In the genomic region with DNA sequence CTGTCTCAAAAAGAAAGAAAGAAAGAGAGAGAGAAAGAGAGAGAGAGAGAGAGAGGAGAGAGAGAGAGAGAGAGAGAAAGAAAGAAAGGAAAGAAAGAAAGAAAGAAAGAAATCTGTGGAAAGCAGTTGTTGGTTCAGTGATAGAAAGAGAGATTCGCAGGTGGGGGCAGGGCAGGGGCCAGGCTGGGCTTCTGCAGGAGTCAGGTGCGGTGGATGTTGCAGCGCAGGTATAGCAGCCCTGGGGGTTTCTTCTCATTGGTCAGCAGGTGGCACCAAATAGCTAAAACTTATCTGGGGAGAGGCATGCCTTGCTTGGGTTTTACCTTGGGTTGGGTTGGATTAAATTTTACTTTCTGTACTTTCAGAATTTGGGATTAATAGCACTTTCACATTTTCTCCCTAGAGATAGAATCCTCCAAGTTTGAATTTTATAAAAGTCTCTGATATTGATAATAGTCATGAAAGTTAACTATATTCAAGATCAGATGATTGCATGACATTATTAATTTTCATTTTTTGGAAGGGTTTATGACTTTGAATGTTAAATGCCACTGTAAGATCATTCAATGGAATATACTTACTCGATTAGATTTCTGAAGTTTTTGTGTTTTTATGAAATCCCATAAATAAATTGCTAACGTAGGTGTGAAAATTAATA, we compare ENCODE assay signal across 8 cellular contexts.
A peak's percentile ranks its signal among the peaks of the same experiment; 100 is the strongest.
DNase-seq lines count a peak whose midpoint lies in the region; ATAC-seq and TF ChIP-seq lines count a peak whose summit lies in the region.

No MANE protein-coding gene starts in this region.

- intact Hi-C loops in heart right ventricle (cut with DNase I) (loop anchor here in 9 of 10 donors (2.0 to 10.0 kb wide), 12 partner anchors 95 to 318 kb away; no protein-coding TSS in a partner anchor), spleen (cut with DNase I; ENCODE audit: low total_unique reads) (loop anchor here (10.0 kb wide), 1 partner anchor 132 kb away; no protein-coding TSS in a partner anchor)

- H3K4me1 ChIP-seq in heart right ventricle (peaks cover 21 to 99% (median 95%) of the 10 kb centered on the region in 9 donors), spleen (peaks cover 0 to 39% (median 26%) of the 10 kb centered on the region in 6 donors)

- ATAC-seq in GM21786 (IDR thresholded peaks at IDR 0.05; ENCODE audit: unreplicated experiment): peak; percentile 67
- ATAC-seq in heart right ventricle: peak in 6 of 8 donors; percentile 28 to 55 (median 46)

- H3K27ac ChIP-seq in heart right ventricle: peak overlapping the region in 5 of 10 donors; percentile 70 to 86 (median 76)
- peak overlapping the region in 2 of 8 donors; percentile 3 to 9 for H3K27ac ChIP-seq in spleen

- H3K27me3 ChIP-seq in heart right ventricle: no peaks in the 10 kb centered on the region
- H3K27me3 ChIP-seq in spleen (replicated peaks in 1 of 7): no peaks in the 10 kb centered on the region

- H3K9me3 ChIP-seq in heart right ventricle (no peaks in the 10 kb centered on the region), spleen (no peaks in the 10 kb centered on the region)

- DNase-seq in EL (peak; percentile 63), LHCN-M2 (ENCODE audit: low read depth) (peak; percentile 56), RKO (ENCODE audit: low spot score) (peak; percentile 46), heart right ventricle (peak in 1 of 2 donors; percentile 57), spleen (peak; percentile 80), hippocampal formation (lab: John Stamatoyannopoulos, UW) (no peak)
- DNase-seq in activated T-helper 9 cell treated with anti-CD3 and anti-CD28 coated beads, Interleukin-2, amount 50 U/mL, for 16 hours (ENCODE audit: low read depth): peak; percentile 34

- H3K36me3 ChIP-seq in heart right ventricle (peaks cover 0 to 40% (median 10%) of the 10 kb centered on the region in 9 donors), spleen (peaks cover 0 to 18% (median 0%) of the 10 kb centered on the region in 6 donors)

- 41 to 45% methylated on average over 5 of the region's 5 CpGs for WGBS in heart right ventricle, 2 donors
- 27 to 31% (median 28%) methylated on average over 5 of the region's 5 CpGs for WGBS in spleen, 5 donors

- peak; percentile 26 to 74 (median 66) for TF ChIP-seq CTCF in heart right ventricle (IDR thresholded peaks at IDR 0.05)
- peak; percentile 58 to 88 (median 81) for TF ChIP-seq CTCF in spleen (IDR thresholded peaks at IDR 0.05 in 8 of 11, conservative IDR thresholded peaks at IDR 0.05 in 3 of 11)

- H3K4me3 ChIP-seq in heart right ventricle (no peak overlapping the region), spleen (no peak overlapping the region)

- no peak for TF ChIP-seq POLR2A in spleen (IDR thresholded peaks at IDR 0.05)

Comparison
In these comparisons a context has a peak if more than half of its experiments do, and no peak if none do; other contexts are left out.
1. DNase-seq: peak in EL (single experiment), LHCN-M2 (single experiment), RKO (single experiment), activated T-helper 9 cell treated with anti-CD3 and anti-CD28 coated beads, Interleukin-2, amount 50 U/mL, for 16 hours (single experiment) and spleen (single experiment); none in hippocampal formation (0 of 2).